ENCODE assay signal across 1 cellular context in genomic region chr2:211086049-211086448, GRCh38.
TF ChIP-seq lines count a peak whose summit lies in the region.

No MANE protein-coding gene starts in this region.

TF ChIP-seq in GM23338, 12 proteins besides CTCF, POLR2A, EP300 and RAD21 (continued from another document):
- no peak for TF ChIP-seq ETS1 (IDR thresholded peaks at IDR 0.05)
- TF ChIP-seq NANOG (IDR thresholded peaks at IDR 0.05; ENCODE audit: borderline replicate concordance) = no peak
- TF ChIP-seq REST (IDR thresholded peaks at IDR 0.05; ENCODE audit: unreplicated experiment) = no peak
- no peak for TF ChIP-seq STAT1 (IDR thresholded peaks at IDR 0.05; ENCODE audit: unreplicated experiment)
